Comparison of ENCODE assay signal across 1 cellular context in the genomic region with DNA sequence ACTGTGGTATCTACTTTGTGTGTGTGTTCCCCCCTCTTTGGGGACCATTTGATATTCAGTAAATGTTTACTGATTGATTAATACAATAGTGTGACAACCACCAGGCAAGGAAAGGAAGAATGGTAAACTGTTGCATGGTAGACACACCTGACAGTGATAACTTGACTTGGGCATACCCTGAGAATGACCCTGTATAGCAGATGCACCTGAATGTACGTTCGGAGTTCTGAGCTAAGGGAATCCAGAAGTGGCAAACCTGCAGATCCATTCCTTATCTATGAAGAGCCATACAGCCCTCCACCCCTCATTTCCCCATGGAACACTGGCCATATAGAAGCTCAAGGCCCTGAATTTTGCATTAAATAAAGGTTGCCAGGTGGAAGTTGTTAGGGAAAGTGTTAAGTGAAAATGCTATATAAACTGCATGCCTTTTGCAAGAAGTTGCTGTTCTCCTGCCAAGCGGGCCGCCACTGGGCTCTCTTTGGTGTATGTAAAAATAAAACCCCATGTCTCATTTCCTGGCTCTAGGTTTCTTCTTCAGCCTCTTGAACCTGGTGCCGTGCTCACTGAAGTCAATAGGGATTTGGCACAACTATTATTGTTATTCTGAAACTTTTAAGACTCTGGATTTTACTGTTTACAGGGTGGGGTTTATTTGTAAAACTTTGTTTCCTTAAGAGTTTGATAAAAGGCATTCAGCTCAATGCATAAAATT.
TF ChIP-seq lines count a peak whose summit lies in the region.

No MANE protein-coding gene starts in this region.

TF ChIP-seq in H1, 55 proteins besides CTCF, POLR2A, EP300 and RAD21:
- TF ChIP-seq ATF2 (IDR thresholded peaks at IDR 0.05; ENCODE audit: low read length), result no peak
- TF ChIP-seq KDM5A (IDR thresholded peaks at IDR 0.05; ENCODE audit: low read length), result no peak
